1 cellular context compared by ENCODE assay signal in the genomic region with DNA sequence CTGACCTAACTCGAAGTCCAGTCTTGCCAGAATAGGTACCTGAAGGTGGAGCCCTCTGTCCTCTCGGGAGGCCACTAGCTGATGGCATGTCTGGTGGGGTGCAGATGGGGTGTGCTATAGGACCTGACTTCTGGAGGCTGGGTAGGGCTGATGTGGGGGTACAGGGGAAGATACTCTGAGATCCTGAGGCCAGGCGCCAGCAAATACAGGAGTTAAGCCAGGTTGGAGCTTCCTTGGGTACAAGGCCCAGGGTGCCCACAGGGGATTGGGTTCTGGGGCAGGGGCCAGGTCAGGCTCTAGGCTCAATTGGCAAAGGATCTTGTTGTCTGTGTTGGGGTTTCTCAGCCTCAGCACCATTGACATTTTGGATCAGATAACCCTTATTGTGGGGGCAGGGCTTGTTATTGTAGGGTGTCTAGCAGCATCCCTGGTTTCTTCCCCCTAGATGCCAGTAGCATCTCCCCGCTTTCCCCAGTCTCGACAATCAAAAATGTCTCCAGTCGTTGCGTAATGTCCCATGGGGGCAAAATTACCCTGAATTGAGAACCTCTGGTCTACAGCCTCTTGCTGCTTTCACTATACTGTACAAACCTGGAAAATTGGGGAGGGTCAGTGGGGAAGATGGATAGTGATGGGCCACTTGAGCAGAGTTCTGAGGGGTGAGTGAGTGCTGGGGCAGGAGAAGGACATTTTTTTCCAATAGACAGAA.
TF ChIP-seq lines count a peak whose summit lies in the region.

No MANE protein-coding gene starts in this region.

TF ChIP-seq in K562, 482 proteins besides CTCF, POLR2A, EP300 and RAD21 (continued from another document):
- TF ChIP-seq, protein P1, sequence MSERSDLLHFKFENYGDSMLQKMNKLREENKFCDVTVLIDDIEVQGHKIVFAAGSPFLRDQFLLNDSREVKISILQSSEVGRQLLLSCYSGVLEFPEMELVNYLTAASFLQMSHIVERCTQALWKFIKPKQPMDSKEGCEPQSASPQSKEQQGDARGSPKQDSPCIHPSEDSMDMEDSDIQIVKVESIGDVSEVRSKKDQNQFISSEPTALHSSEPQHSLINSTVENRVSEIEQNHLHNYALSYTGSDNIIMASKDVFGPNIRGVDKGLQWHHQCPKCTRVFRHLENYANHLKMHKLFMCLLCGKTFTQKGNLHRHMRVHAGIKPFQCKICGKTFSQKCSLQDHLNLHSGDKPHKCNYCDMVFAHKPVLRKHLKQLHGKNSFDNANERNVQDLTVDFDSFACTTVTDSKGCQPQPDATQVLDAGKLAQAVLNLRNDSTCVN (CRISPR knock-in tag; IDR thresholded peaks at IDR 0.05) = no peak
- TF ChIP-seq CEBPG (CRISPR knock-in tag; IDR thresholded peaks at IDR 0.05) (no peak), CEBPG (tag; conservative IDR thresholded peaks at IDR 0.05 in 1 of 2, IDR thresholded peaks at IDR 0.05 in 1 of 2) (peak; percentile 11 to 34; a peak in 2 of 4 replicates)
